ENCODE assay signal across 10 cellular contexts in genomic region chr1:181140398-181140797, GRCh38. TPM values are rescaled to one million over a fixed set of nuclear protein-coding genes. Genes with fewer than 3 reads are reported as not detected.
A peak's percentile ranks its signal among the peaks of the same experiment; 100 is the strongest.
DNase-seq lines count a peak whose midpoint lies in the region; ATAC-seq and TF ChIP-seq lines count a peak whose summit lies in the region.
"Had no signal": no experiment of that assay in that cellular context is flagged by ENCODE, and none has a peak within 500 bp of the region (broad histone marks: within the 10 kb centered on the region; RNA-seq: fewer than 3 reads in every experiment).

No MANE protein-coding gene starts in this region.

- intact Hi-C loops in CD14-positive monocyte (cut with micrococcal nuclease) = loop anchor here (5.0 kb wide), 4 partner anchors 33 to 118 kb away; partner anchors contain the start of gene STX6 (in 1 of the 2)

- DNase-seq in CD14-positive monocyte (ENCODE audit: low spot score) (no peak), neural crest cell (ENCODE audit: low read depth, low spot score) (no peak), SW 1271 (lab: John Stamatoyannopoulos, UW) (no peak), kidney glomerular epithelial cell (lab: John Stamatoyannopoulos, UW) (no peak), RKO (ENCODE audit: low spot score) (no peak), nephron progenitor cell (no peak)
- peak; percentile 25 for DNase-seq in activated naive CD4-positive, alpha-beta T cell treated with anti-CD3 and anti-CD28 coated beads, Interleukin-2, amount 50 U/mL, for 16 hours

- peak; percentile 45 for ATAC-seq in HG02610 (IDR thresholded peaks at IDR 0.05; ENCODE audit: unreplicated experiment)
- ATAC-seq: HCT116 had no signal

- no peak for TF ChIP-seq CTCF in CD14-positive monocyte (IDR thresholded peaks at IDR 0.05)
- no peak for TF ChIP-seq CTCF in neural crest cell (conservative IDR thresholded peaks at IDR 0.05)
- no peak for TF ChIP-seq CTCF in nephron progenitor cell (IDR thresholded peaks at IDR 0.05)

- H3K4me1 Mint-ChIP-seq in CD14-positive monocyte (peaks cover 77% of the 10 kb centered on the region), neural crest cell (peaks cover 32% of the 10 kb centered on the region), nephron progenitor cell (peaks cover 31% of the 10 kb centered on the region)

- H3K27me3 Mint-ChIP-seq in CD14-positive monocyte (ENCODE audit: low read depth in 3 of 3) (peaks cover 1 to 8% (median 5%) of the 10 kb centered on the region in 3 donors), neural crest cell (ENCODE audit: low read depth) (peaks cover 4% of the 10 kb centered on the region), nephron progenitor cell (ENCODE audit: low read depth, poor library complexity) (peaks cover 18% of the 10 kb centered on the region)

- H3K4me3 Mint-ChIP-seq in CD14-positive monocyte = no peak overlapping the region
- no peak overlapping the region for H3K4me3 Mint-ChIP-seq in neural crest cell
- H3K4me3 Mint-ChIP-seq in nephron progenitor cell = no peak overlapping the region

- peaks cover 2 to 8% of the 10 kb centered on the region in 2 donors for H3K36me3 Mint-ChIP-seq in CD14-positive monocyte
- no peaks in the 10 kb centered on the region for H3K36me3 Mint-ChIP-seq in neural crest cell (ENCODE audit: low read depth)
- no peaks in the 10 kb centered on the region for H3K36me3 Mint-ChIP-seq in nephron progenitor cell (ENCODE audit: low read depth)

- H3K9me3 Mint-ChIP-seq in CD14-positive monocyte (peaks cover 0 to 3% (median 0%) of the 10 kb centered on the region in 7 donors), neural crest cell (no peaks in the 10 kb centered on the region), nephron progenitor cell (no peaks in the 10 kb centered on the region)
- H3K9me3 Mint-ChIP-seq: nephron had no signal

- H3K27ac Mint-ChIP-seq in CD14-positive monocyte (peak overlapping the region in 5 of 7 donors; percentile 69 to 82 (median 74)), neural crest cell (ENCODE audit: unreplicated experiment) (peak overlapping the region; percentile 5), nephron progenitor cell (no peak overlapping the region)

RNA-seq across cellular contexts. Expression of gene IER5, which starts 51.9 kb away (rescaled TPM):
- polyA plus RNA-seq in CD14-positive monocyte = 10 to 100 TPM; 13.7 to 29.0 TPM
- total RNA-seq in neural crest cell = 7.5 and 7.7 TPM in 2 replicates
